16 cellular contexts compared by ENCODE assay signal in the genomic region with DNA sequence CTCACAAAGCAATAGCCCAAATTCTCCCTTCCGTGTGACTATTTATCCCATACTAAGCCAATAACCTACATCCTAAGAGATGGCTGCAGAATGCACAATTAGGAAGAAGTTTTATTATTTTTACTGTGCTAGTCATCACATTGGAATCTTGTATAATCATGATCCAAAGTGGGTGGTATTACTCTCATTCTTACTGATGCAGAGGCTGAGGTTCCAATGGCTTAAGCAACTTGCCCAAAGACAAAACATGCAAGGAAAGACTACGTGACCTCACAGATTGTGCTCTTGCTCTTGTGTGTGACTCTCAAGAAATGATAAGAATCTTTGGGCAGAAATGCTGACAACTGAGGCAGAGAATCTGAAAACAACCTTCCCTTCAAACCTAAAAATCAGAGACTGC.
DNase-seq lines count a peak whose midpoint lies in the region; ATAC-seq and TF ChIP-seq lines count a peak whose summit lies in the region.
"Had no signal": no experiment of that assay in that cellular context is flagged by ENCODE, and none has a peak within 500 bp of the region (broad histone marks: within the 10 kb centered on the region; RNA-seq: fewer than 3 reads in every experiment).

No MANE protein-coding gene starts in this region.

- no peaks in the 10 kb centered on the region for H3K27me3 ChIP-seq in AG04450 (ENCODE audit: control insufficient read depth, insufficient read depth, low read length)

- DNase-seq in AG04450 (ENCODE audit: low read depth, low spot score) (peak; percentile 86), HT1080 (ENCODE audit: low read depth) (peak; percentile 71), brain pericyte (ENCODE audit: low read depth, low spot score) (peak; percentile 26), kidney tubule cell (ENCODE audit: low spot score) (peak; percentile 51), nephron progenitor cell (no peak), HuH-7.5 (ENCODE audit: low spot score) (no peak)
- no peak for DNase-seq in effector memory CD8-positive, alpha-beta T cell
- DNase-seq: ACHN; activated CD8-positive, alpha-beta memory T cell treated with anti-CD3 and anti-CD28 coated beads, Interleukin-2, amount 10 ng/mL, durations not matched to agents 7 days and 5 days; activated naive CD4-positive, alpha-beta T cell treated with anti-CD3 and anti-CD28 coated beads, Interleukin-2, amount 50 U/mL, for 16 hours; DND-41; NCI-H1436; SIG-M5 had no signal

- H3K27ac Mint-ChIP-seq in effector memory CD8-positive, alpha-beta T cell: no peak overlapping the region
- no peak overlapping the region for H3K27ac Mint-ChIP-seq in nephron progenitor cell
- H3K27ac Mint-ChIP-seq: activated CD8-positive, alpha-beta memory T cell treated with anti-CD3 and anti-CD28 coated beads, Interleukin-2, amount 10 ng/mL, durations not matched to agents 7 days and 5 days had no signal

- H3K9me3 ChIP-seq in AG04450 (ENCODE audit: control insufficient read depth, insufficient read depth, low read length): no peaks in the 10 kb centered on the region; the same call in 1 of the 2 replicates

- peaks cover 0 to 11% of the 10 kb centered on the region in 2 donors for H3K9me3 Mint-ChIP-seq in effector memory CD8-positive, alpha-beta T cell
- H3K9me3 Mint-ChIP-seq in nephron progenitor cell: no peaks in the 10 kb centered on the region

- H3K27me3 Mint-ChIP-seq in effector memory CD8-positive, alpha-beta T cell: no peaks in the 10 kb centered on the region
- H3K27me3 Mint-ChIP-seq in nephron progenitor cell (ENCODE audit: low read depth, poor library complexity): no peaks in the 10 kb centered on the region
- H3K27me3 Mint-ChIP-seq: activated CD8-positive, alpha-beta memory T cell treated with anti-CD3 and anti-CD28 coated beads, Interleukin-2, amount 10 ng/mL, durations not matched to agents 7 days and 5 days had no signal

- H3K4me3 ChIP-seq in AG04450 (ENCODE audit: low read depth, low read length): no peak overlapping the region

- no peak overlapping the region for H3K4me3 Mint-ChIP-seq in effector memory CD8-positive, alpha-beta T cell
- no peak overlapping the region for H3K4me3 Mint-ChIP-seq in nephron progenitor cell
- H3K4me3 Mint-ChIP-seq: activated CD8-positive, alpha-beta memory T cell treated with anti-CD3 and anti-CD28 coated beads, Interleukin-2, amount 10 ng/mL, durations not matched to agents 7 days and 5 days had no signal

- no peaks in the 10 kb centered on the region for H3K4me1 Mint-ChIP-seq in effector memory CD8-positive, alpha-beta T cell (ENCODE audit: low read depth in 2 of 2)
- peaks cover 14% of the 10 kb centered on the region for H3K4me1 Mint-ChIP-seq in nephron progenitor cell
- H3K4me1 Mint-ChIP-seq: activated CD8-positive, alpha-beta memory T cell treated with anti-CD3 and anti-CD28 coated beads, Interleukin-2, amount 10 ng/mL, durations not matched to agents 7 days and 5 days had no signal

- CTCF ChIA-PET in AG04450 (lab: Charles Lee): interaction anchor here (0.5 to 1.0 kb wide), 2 partner anchors 762 to 1236 kb away, joined by 3 to 4 read pairs; no protein-coding TSS in a partner anchor

- no peak for ATAC-seq in effector memory CD8-positive, alpha-beta T cell (replicated peaks)
- ATAC-seq in GM19324 (IDR thresholded peaks at IDR 0.05; ENCODE audit: low FRiP score, unreplicated experiment): no peak
- ATAC-seq: activated CD8-positive, alpha-beta memory T cell treated with anti-CD3 and anti-CD28 coated beads, Interleukin-2, amount 10 ng/mL, durations not matched to agents 7 days and 5 days; left lobe of liver had no signal

- H3K27ac ChIP-seq in AG04450 (ENCODE audit: low read depth, low read length): peak overlapping the region; percentile 93
- H3K27ac ChIP-seq: VCaP had no signal

- TF ChIP-seq CTCF in AG04450 (IDR thresholded peaks at IDR 0.05; ENCODE audit: low read depth, low read length) (no peak), nephron progenitor cell (IDR thresholded peaks at IDR 0.05) (no peak)

- H3K36me3 Mint-ChIP-seq in effector memory CD8-positive, alpha-beta T cell (ENCODE audit: insufficient read depth): no peaks in the 10 kb centered on the region
- no peaks in the 10 kb centered on the region for H3K36me3 Mint-ChIP-seq in nephron progenitor cell (ENCODE audit: low read depth)
- H3K36me3 Mint-ChIP-seq: activated CD8-positive, alpha-beta memory T cell treated with anti-CD3 and anti-CD28 coated beads, Interleukin-2, amount 10 ng/mL, durations not matched to agents 7 days and 5 days had no signal

- POLR2A ChIA-PET in AG04450 (lab: Yijun Ruan, JAX): interaction anchor here (1.1 kb wide), 2 partner anchors 10 to 61 kb away, joined by 3 read pairs; no protein-coding TSS in a partner anchor

Comparison
In these comparisons a context has a peak if more than half of its experiments do, and no peak if none do; other contexts are left out.
1. DNase-seq: peak in AG04450 (single experiment), HT1080 (single experiment), brain pericyte (single experiment) and kidney tubule cell (single experiment); none in effector memory CD8-positive, alpha-beta T cell (0 of 3), nephron progenitor cell (single experiment) and HuH-7.5 (single experiment).